ENCODE assay signal across 8 cellular contexts in genomic region chr5:88884435-88884877, GRCh38. TPM values are rescaled to one million over a fixed set of nuclear protein-coding genes. Genes with fewer than 3 reads are reported as not detected.
DNase-seq lines count a peak whose midpoint lies in the region; ATAC-seq and TF ChIP-seq lines count a peak whose summit lies in the region.

No MANE protein-coding gene starts in this region.

- H3K4me1 ChIP-seq in DOHH2 (ENCODE audit: control insufficient read depth, low read length), result peaks cover 53% of the 10 kb centered on the region

- peak overlapping the region; percentile 84 for H3K27ac ChIP-seq in DOHH2 (ENCODE audit: low read depth, low read length)

- DNase-seq in NCI-H226, result peak; percentile 16
- DNase-seq in dermis blood vessel endothelial cell, result peak; percentile 87
- DNase-seq in nephron progenitor cell, result no peak
- no peak for DNase-seq in stimulated activated CD4-positive, alpha-beta T cell treated with anti-CD3 and anti-CD28 coated beads, Interleukin-4, amount 100 ng/mL, for 24 hours
- no peak for DNase-seq in T1000 (lab: John Stamatoyannopoulos, UW)
- DNase-seq in A172 (ENCODE audit: low spot score), result no peak

- H3K79me2 ChIP-seq in DOHH2 (ENCODE audit: control insufficient read depth, low read length), result peaks cover 72% of the 10 kb centered on the region

- no peak for ATAC-seq in GM19397 (IDR thresholded peaks at IDR 0.05; ENCODE audit: unreplicated experiment)

- H3K9me3 ChIP-seq in DOHH2 (ENCODE audit: control insufficient read depth, insufficient read depth, low read length), result no peaks in the 10 kb centered on the region

- no peaks in the 10 kb centered on the region for H3K36me3 Mint-ChIP-seq in nephron progenitor cell (ENCODE audit: low read depth)

- H3F3A ChIP-seq in DOHH2 (ENCODE audit: control insufficient read depth, insufficient read depth), result peaks cover 42% of the 10 kb centered on the region

- H4K20me1 ChIP-seq in DOHH2 (ENCODE audit: control insufficient read depth, insufficient read depth, low read depth, low read length), result peaks cover 2% of the 10 kb centered on the region; the same call in 1 of the 2 replicates

- H3K4me3 Mint-ChIP-seq in nephron progenitor cell, result peak overlapping the region; percentile 95

- no peak overlapping the region for H3K27ac Mint-ChIP-seq in nephron progenitor cell

- no peaks in the 10 kb centered on the region for H3K9me3 Mint-ChIP-seq in nephron progenitor cell

- peaks cover 89% of the 10 kb centered on the region for H3K27me3 Mint-ChIP-seq in nephron progenitor cell (ENCODE audit: low read depth, poor library complexity)

- peaks cover 20% of the 10 kb centered on the region for H3K4me1 Mint-ChIP-seq in nephron progenitor cell

- H3K4me3 ChIP-seq in DOHH2 (ENCODE audit: low read length), result peak overlapping the region; percentile 96

- peak overlapping the region; percentile 75 for H3K4me2 ChIP-seq in DOHH2 (ENCODE audit: low read length)

- H3K9me2 ChIP-seq in DOHH2 (replicated peaks; ENCODE audit: control insufficient read depth, low read length), result no peaks in the 10 kb centered on the region

- TF ChIP-seq CTCF in DOHH2 (IDR thresholded peaks at IDR 0.05; ENCODE audit: low read depth, low read length, poor library complexity, severe bottlenecking) (no peak), nephron progenitor cell (IDR thresholded peaks at IDR 0.05) (no peak)

- H3K36me3 ChIP-seq in DOHH2 (ENCODE audit: control insufficient read depth, low read length), result peaks cover 31% of the 10 kb centered on the region

- no peaks in the 10 kb centered on the region for H3K27me3 ChIP-seq in DOHH2 (ENCODE audit: control insufficient read depth, low read length)

RNA-seq across cellular contexts. Expression of gene MEF2C, which starts 1.5 kb away (rescaled TPM):
- total RNA-seq in dermis blood vessel endothelial cell, result 132 and 169 TPM in 2 replicates
- total RNA-seq in A172 (2014; rRNA removed; shearing (Covaris generic)), result 0.41 and 2.4 TPM in 2 replicates

Comparison
In these comparisons a context has a peak if more than half of its experiments do, and no peak if none do; other contexts are left out.
1. DNase-seq: peak in NCI-H226 (single experiment) and dermis blood vessel endothelial cell (single experiment); none in nephron progenitor cell (single experiment), stimulated activated CD4-positive, alpha-beta T cell treated with anti-CD3 and anti-CD28 coated beads, Interleukin-4, amount 100 ng/mL, for 24 hours (single experiment), T1000 (single experiment) and A172 (single experiment).
2. RNA of gene MEF2C, which starts 1.5 kb away (total RNA-seq): 132 to 169 TPM in dermis blood vessel endothelial cell; 0.41 to 2.4 TPM in A172; every median in the first group is over 10 times any median in the second.